Comparison of ENCODE assay signal across 8 cellular contexts in genomic region chr10:114043532-114044250, GRCh38. TPM values are rescaled to one million over a fixed set of nuclear protein-coding genes. Genes with fewer than 3 reads are reported as not detected.
DNase-seq lines count a peak whose midpoint lies in the region; ATAC-seq, FAIRE-seq and TF ChIP-seq lines count a peak whose summit lies in the region.

Gene ADRB1, plus strand, starts transcription at chr10:114043866. Its CDS starts 267 bp downstream, at chr10:114044133.

- no peaks in the 10 kb centered on the region for H3K9me3 ChIP-seq in neural cell (ENCODE audit: low read length)

- H3K4me2 ChIP-seq in neural cell (ENCODE audit: low read length): peak within 1 kb of the TSS; percentile 71

- H3K27ac ChIP-seq in neural cell (ENCODE audit: low read length): no peak within 1 kb of the TSS

- peak within 1 kb of the TSS; percentile 68 for H3K4me3 Mint-ChIP-seq in activated T-helper 17 cell treated with anti-CD3 and anti-CD28 coated beads, Interleukin-2, amount 50 U/mL, for 72 hours

- no peaks in the 10 kb centered on the region for H3K9me2 ChIP-seq in neural cell (ENCODE audit: insufficient read depth, low read length)

- H3K36me3 ChIP-seq in neural cell (ENCODE audit: insufficient read depth, low read length): no peaks in the 10 kb centered on the region

- no peak for TF ChIP-seq RAD21 in neural cell (conservative IDR thresholded peaks at IDR 0.05)

- no peak for TF ChIP-seq EP300 in neural cell (conservative IDR thresholded peaks at IDR 0.05; ENCODE audit: poor library complexity, severe bottlenecking)

- no peaks in the 10 kb centered on the region for H3K9me3 Mint-ChIP-seq in activated T-helper 17 cell treated with anti-CD3 and anti-CD28 coated beads, Interleukin-2, amount 50 U/mL, for 72 hours

- DNase-seq in NCI-H524 (lab: John Stamatoyannopoulos, UW) (peak; percentile 12 to 54), NCI-H524 treated with DMSO at 0.1 percent for 48 hours (lab: John Stamatoyannopoulos, UW) (no peak), NCI-H526 (lab: John Stamatoyannopoulos, UW) (peak; percentile 80 to 94), globus pallidus (ENCODE audit: low spot score) (peak; percentile 89), urothelium cell line (ENCODE audit: low spot score) (no peak)

- no peaks in the 10 kb centered on the region for H4K20me1 ChIP-seq in neural cell (ENCODE audit: insufficient read depth)

- H3K79me2 ChIP-seq in neural cell (replicated peaks; ENCODE audit: insufficient read depth, low read length): no peaks in the 10 kb centered on the region

- H3K9ac ChIP-seq in neural cell (ENCODE audit: low read length): peak within 1 kb of the TSS; percentile 26

- H3K4me3 ChIP-seq in neural cell (ENCODE audit: low read length): peak within 1 kb of the TSS; percentile 66

- H3K27me3 ChIP-seq in neural cell (ENCODE audit: insufficient read depth, low read depth, low read length): peaks cover 86% of the 10 kb centered on the region

- peak; percentile 39 for ATAC-seq in HG02981 (IDR thresholded peaks at IDR 0.05; ENCODE audit: unreplicated experiment)
- no peak for ATAC-seq in activated T-helper 17 cell treated with anti-CD3 and anti-CD28 coated beads, Interleukin-2, amount 50 U/mL, for 72 hours (replicated peaks)

- no peaks in the 10 kb centered on the region for H3F3A ChIP-seq in neural cell (ENCODE audit: insufficient read depth, low read length, poor library complexity, severe bottlenecking)

- no peak for FAIRE-seq in urothelium cell line (lab: Jason Lieb, UNC)

- H3K36me3 Mint-ChIP-seq in activated T-helper 17 cell treated with anti-CD3 and anti-CD28 coated beads, Interleukin-2, amount 50 U/mL, for 72 hours (ENCODE audit: low read depth): no peaks in the 10 kb centered on the region

- no peak within 1 kb of the TSS for H3K27ac Mint-ChIP-seq in activated T-helper 17 cell treated with anti-CD3 and anti-CD28 coated beads, Interleukin-2, amount 50 U/mL, for 72 hours

- H2AFZ ChIP-seq in neural cell (ENCODE audit: low read depth, low read length): no peak within 1 kb of the TSS

- peaks cover 12% of the 10 kb centered on the region for H3K4me1 Mint-ChIP-seq in activated T-helper 17 cell treated with anti-CD3 and anti-CD28 coated beads, Interleukin-2, amount 50 U/mL, for 72 hours

- no peak for TF ChIP-seq CTCF in neural cell (IDR thresholded peaks at IDR 0.05; ENCODE audit: poor library complexity, severe bottlenecking)

- peaks cover 56% of the 10 kb centered on the region for H3K27me3 Mint-ChIP-seq in activated T-helper 17 cell treated with anti-CD3 and anti-CD28 coated beads, Interleukin-2, amount 50 U/mL, for 72 hours

TF ChIP-seq in neural cell, 6 proteins besides CTCF, POLR2A, EP300 and RAD21:
- TF ChIP-seq POLR2AphosphoS5 (IDR thresholded peaks at IDR 0.05) (no peak), EZH2 (IDR thresholded peaks at IDR 0.05; ENCODE audit: borderline replicate concordance, insufficient read depth, low read length, poor library complexity, severe bottlenecking) (no peak), SMC3 (conservative IDR thresholded peaks at IDR 0.05; ENCODE audit: poor library complexity) (no peak), MXI1 (conservative IDR thresholded peaks at IDR 0.05; ENCODE audit: poor library complexity, severe bottlenecking) (no peak), REST (IDR thresholded peaks at IDR 0.05; ENCODE audit: borderline replicate concordance) (no peak), TAF1 (IDR thresholded peaks at IDR 0.05; ENCODE audit: low read depth) (no peak)

RNA-seq across cellular contexts. Expression of gene ADRB1, which starts in this region (rescaled TPM):
- total RNA-seq in activated T-helper 17 cell treated with anti-CD3 and anti-CD28 coated beads, Interleukin-2, amount 50 U/mL, for 72 hours: not detected
- polyA plus RNA-seq in neural cell: not detected in 2 replicates
- polyA minus RNA-seq in neural cell: not detected in 2 replicates

Comparison
In these comparisons a context has a peak if more than half of its experiments do, and no peak if none do; other contexts are left out.
1. DNase-seq: peak in NCI-H524 (2 of 2), NCI-H526 (2 of 2) and globus pallidus (single experiment); none in NCI-H524 treated with DMSO at 0.1 percent for 48 hours (single experiment) and urothelium cell line (single experiment).